23 cellular contexts compared by ENCODE assay signal in genomic region chr13:66459143-66459542, GRCh38.
"Had no signal": no experiment of that assay in that cellular context is flagged by ENCODE, and none has a peak within 500 bp of the region (broad histone marks: within the 10 kb centered on the region; RNA-seq: fewer than 3 reads in every experiment).

No MANE protein-coding gene starts in this region.

- H3K4me1 ChIP-seq: colonic mucosa, esophagus squamous epithelium, left lung, parathyroid adenoma, prostate gland, spleen, transverse colon had no signal

- H2AFZ ChIP-seq: parathyroid adenoma had no signal

- H3K9ac ChIP-seq: parathyroid adenoma had no signal

- H3K9me3 ChIP-seq: colonic mucosa, esophagus squamous epithelium, heart right ventricle, left lung, mucosa of descending colon, prostate gland, right atrium auricular region, spleen, transverse colon had no signal

- H3K79me2 ChIP-seq: parathyroid adenoma had no signal

- DNase-seq: colonic mucosa; effector CD8-positive, alpha-beta T cell; endodermal cell; esophagus squamous epithelium; foreskin melanocyte; glutamatergic neuron; heart right ventricle; hippocampal formation; left cardiac atrium; left lung; mesenchymal stem cell; mucosa of descending colon; naive B cell; spleen; stimulated activated CD4-positive, alpha-beta T cell treated with anti-CD3 and anti-CD28 coated beads, Interleukin-4, amount 100 ng/mL, for 4 hours; stimulated activated naive B cell treated with anti-CD40 and anti-IgM and Interleukin-4, amounts not matched to agents 10 μg/mL and 1 μg/mL and 100 μg/mL, for 72 hours; transverse colon had no signal

- H3K27ac ChIP-seq: colonic mucosa, esophagus squamous epithelium, heart right ventricle, left lung, parathyroid adenoma, prostate gland, right atrium auricular region, skin epidermis, spleen, transverse colon had no signal

- H3K36me3 ChIP-seq: colonic mucosa, esophagus squamous epithelium, heart right ventricle, left lung, prostate gland, right atrium auricular region, spleen, transverse colon had no signal

- H3K4me3 ChIP-seq: colonic mucosa, esophagus squamous epithelium, heart right ventricle, left lung, mucosa of descending colon, prostate gland, right atrium auricular region, skin epidermis, spleen, transverse colon had no signal

- ATAC-seq: heart right ventricle; left cardiac atrium; left lung; mucosa of descending colon; natural killer cell treated with Interleukin-12 subunit alpha and Interleukin-12 subunit beta and Interleukin-15 and Interleukin-18, amount 100 ng/mL, for 72 hours; stimulated activated naive B cell treated with anti-CD40 and anti-IgM and Interleukin-4, amounts not matched to agents 10 μg/mL and 1 μg/mL and 100 μg/mL, for 72 hours had no signal

- FAIRE-seq: islet of Langerhans had no signal

- H3K27me3 ChIP-seq: colonic mucosa, esophagus squamous epithelium, heart right ventricle, left lung, right atrium auricular region, spleen, transverse colon had no signal
